Comparison of ENCODE assay signal across 24 cellular contexts in genomic region chr14:100901391-100902183, GRCh38. TPM values are rescaled to one million over a fixed set of nuclear protein-coding genes. Genes with fewer than 3 reads are reported as not detected.
A peak's percentile ranks its signal among the peaks of the same experiment; 100 is the strongest.
DNase-seq lines count a peak whose midpoint lies in the region; ATAC-seq and TF ChIP-seq lines count a peak whose summit lies in the region.
"Had no signal": no experiment of that assay in that cellular context is flagged by ENCODE, and none has a peak within 500 bp of the region (broad histone marks: within the 10 kb centered on the region; RNA-seq: fewer than 3 reads in every experiment).

No MANE protein-coding gene starts in this region.

- H3K4me3 ChIP-seq in mucosa of descending colon = no peak overlapping the region
- H3K4me3 ChIP-seq: ascending aorta, gastrocnemius medialis, thyroid gland had no signal

- peaks cover 64% of the 10 kb centered on the region for H3K27me3 Mint-ChIP-seq in WTC11 (ENCODE audit: low read depth)
- peaks cover 53% of the 10 kb centered on the region for H3K27me3 Mint-ChIP-seq in T-helper 2 cell treated with Interferon-gamma antibody and Interleukin-4, amounts not matched to agents 5 μg/mL and 100 μg/mL, for 36 hours (ENCODE audit: low read depth)

- H3K4me3 Mint-ChIP-seq in WTC11 = no peak overlapping the region
- H3K4me3 Mint-ChIP-seq in T-helper 2 cell treated with Interferon-gamma antibody and Interleukin-4, amounts not matched to agents 5 μg/mL and 100 μg/mL, for 36 hours = no peak overlapping the region
- H3K4me3 Mint-ChIP-seq: activated CD8-positive, alpha-beta T cell treated with anti-CD3 and anti-CD28 coated beads, Interleukin-2, amount 10 ng/mL, durations not matched to agents 7 days and 5 days; CD8-positive, alpha-beta T cell; stimulated activated memory B cell treated with anti-CD40 and anti-IgM and Interleukin-4, amounts not matched to agents 10 μg/mL and 1 μg/mL and 100 μg/mL, for 72 hours had no signal

- DNase-seq in Daoy (ENCODE audit: low read depth) (peak; percentile 2), WTC11 (ENCODE audit: low spot score) (peak; percentile 5), hepatic stellate cell (ENCODE audit: low spot score) (peak; percentile 2), posterior vena cava (ENCODE audit: low spot score) (peak; percentile 61), mucosa of descending colon (no peak)
- no peak for DNase-seq in T-helper 2 cell treated with Interferon-gamma antibody and Interleukin-4, amounts not matched to agents 5 μg/mL and 100 μg/mL, for 36 hours (ENCODE audit: low spot score)
- DNase-seq: activated CD4-positive, CD25-positive, alpha-beta regulatory T cell; CD8-positive, alpha-beta T cell; cerebellar nuclear complex; effector memory CD4-positive, alpha-beta T cell; gastrocnemius medialis; GF-D8; kidney; NCI-H524 treated with DMSO at 0.1 percent for 48 hours; thyroid gland had no signal

- peaks cover 19% of the 10 kb centered on the region for H3K36me3 Mint-ChIP-seq in WTC11
- no peaks in the 10 kb centered on the region for H3K36me3 Mint-ChIP-seq in T-helper 2 cell treated with Interferon-gamma antibody and Interleukin-4, amounts not matched to agents 5 μg/mL and 100 μg/mL, for 36 hours (ENCODE audit: low read depth)
- H3K36me3 Mint-ChIP-seq: activated naive CD4-positive, alpha-beta T cell treated with anti-CD3 and anti-CD28 coated beads, Interleukin-2, amount 50 U/mL, for 72 hours; CD8-positive, alpha-beta T cell had no signal

- no peak overlapping the region for H3K27ac Mint-ChIP-seq in WTC11
- H3K27ac Mint-ChIP-seq in T-helper 2 cell treated with Interferon-gamma antibody and Interleukin-4, amounts not matched to agents 5 μg/mL and 100 μg/mL, for 36 hours = no peak overlapping the region
- H3K27ac Mint-ChIP-seq: activated CD8-positive, alpha-beta T cell treated with anti-CD3 and anti-CD28 coated beads, Interleukin-2, amount 10 ng/mL, durations not matched to agents 7 days and 5 days; activated naive CD4-positive, alpha-beta T cell treated with anti-CD3 and anti-CD28 coated beads, Interleukin-2, amount 50 U/mL, for 72 hours; CD8-positive, alpha-beta T cell; stimulated activated memory B cell treated with anti-CD40 and anti-IgM and Interleukin-4, amounts not matched to agents 10 μg/mL and 1 μg/mL and 100 μg/mL, for 72 hours had no signal

- H3K4me1 ChIP-seq in mucosa of descending colon (ENCODE audit: low read depth) = peaks cover 12% of the 10 kb centered on the region
- H3K4me1 ChIP-seq: ascending aorta, gastrocnemius medialis, thyroid gland had no signal

- peaks cover 59% of the 10 kb centered on the region for H3K4me1 Mint-ChIP-seq in WTC11
- H3K4me1 Mint-ChIP-seq in T-helper 2 cell treated with Interferon-gamma antibody and Interleukin-4, amounts not matched to agents 5 μg/mL and 100 μg/mL, for 36 hours (ENCODE audit: low read depth) = no peaks in the 10 kb centered on the region
- H3K4me1 Mint-ChIP-seq: stimulated activated memory B cell treated with anti-CD40 and anti-IgM and Interleukin-4, amounts not matched to agents 10 μg/mL and 1 μg/mL and 100 μg/mL, for 72 hours had no signal

- H3K9me3 Mint-ChIP-seq in WTC11 = 0 out of 2 replicates have a peak, but pooled peaks cover 7% of the 10 kb centered on the region
- no peaks in the 10 kb centered on the region for H3K9me3 Mint-ChIP-seq in T-helper 2 cell treated with Interferon-gamma antibody and Interleukin-4, amounts not matched to agents 5 μg/mL and 100 μg/mL, for 36 hours
- H3K9me3 Mint-ChIP-seq: activated naive CD4-positive, alpha-beta T cell treated with anti-CD3 and anti-CD28 coated beads, Interleukin-2, amount 50 U/mL, for 72 hours; CD8-positive, alpha-beta T cell had no signal

- ATAC-seq in WTC11 (no peak), HG03135 (IDR thresholded peaks at IDR 0.05; ENCODE audit: unreplicated experiment) (no peak), mucosa of descending colon (no peak)
- ATAC-seq: activated CD8-positive, alpha-beta T cell treated with anti-CD3 and anti-CD28 coated beads, Interleukin-2, amount 10 ng/mL, durations not matched to agents 7 days and 5 days; CD8-positive, alpha-beta T cell; gastrocnemius medialis; stimulated activated memory B cell treated with anti-CD40 and anti-IgM and Interleukin-4, amounts not matched to agents 10 μg/mL and 1 μg/mL and 100 μg/mL, for 72 hours had no signal

- CTCF ChIA-PET in WTC11 (lab: Charles Lee) = interaction anchor here (0.7 to 5.1 kb wide), 11 partner anchors 14 to 727 kb away, joined by 3 to 35 read pairs (median 4); no protein-coding TSS in a partner anchor

- POLR2A ChIA-PET in WTC11 (lab: Charles Lee) = no interaction called here

- TF ChIP-seq CTCF in WTC11 (IDR thresholded peaks at IDR 0.05) = no peak
- TF ChIP-seq CTCF in mucosa of descending colon (IDR thresholded peaks at IDR 0.05) = no peak

- H3K36me3 ChIP-seq in mucosa of descending colon (ENCODE audit: low read depth) = no peaks in the 10 kb centered on the region
- H3K36me3 ChIP-seq: ascending aorta, gastrocnemius medialis, thyroid gland had no signal

- H3K9me3 ChIP-seq in mucosa of descending colon = no peaks in the 10 kb centered on the region
- H3K9me3 ChIP-seq: ascending aorta, gastrocnemius medialis, thyroid gland had no signal

- intact Hi-C loops in posterior vena cava (cut with DNase I) (no loop called here), mucosa of descending colon (cut with DNase I, micrococcal nuclease) (no loop called here)

TF ChIP-seq in WTC11, 78 proteins besides CTCF, POLR2A, EP300 and RAD21:
- TF ChIP-seq E2F4 (CRISPR knock-in tag; IDR thresholded peaks at IDR 0.05; ENCODE audit: borderline replicate concordance, low read depth) (no peak), HMGA2 (CRISPR knock-in tag; IDR thresholded peaks at IDR 0.05) (no peak), ZNF512 (CRISPR knock-in tag; IDR thresholded peaks at IDR 0.05; ENCODE audit: borderline replicate concordance) (no peak)

RNA-seq across cellular contexts. Expression of gene RTL1, which starts 1.9 kb away (rescaled TPM):
- total RNA-seq in Daoy (2014; rRNA removed; shearing (Covaris generic)) = not detected in 2 replicates
- total RNA-seq in WTC11 (2021) = 0.05 to 0.07 TPM in 2 of 3 replicates, not detected in the other
- not detected for total RNA-seq in posterior vena cava
- not detected for total RNA-seq in mucosa of descending colon
- total RNA-seq: activated CD8-positive, alpha-beta T cell treated with anti-CD3 and anti-CD28 coated beads, Interleukin-2, amount 10 ng/mL, durations not matched to agents 7 days and 5 days; activated naive CD4-positive, alpha-beta T cell treated with anti-CD3 and anti-CD28 coated beads, Interleukin-2, amount 50 U/mL, for 72 hours; ascending aorta; CD8-positive, alpha-beta T cell; gastrocnemius medialis; HT-29; kidney; myocyte; omental fat pad; RPMI7951; thyroid gland had no signal

Comparison
In these comparisons a context has a peak if more than half of its experiments do, and no peak if none do; other contexts are left out.
1. DNase-seq: peak in Daoy (single experiment), WTC11 (single experiment), hepatic stellate cell (single experiment) and posterior vena cava (single experiment); none in T-helper 2 cell treated with Interferon-gamma antibody and Interleukin-4, amounts not matched to agents 5 μg/mL and 100 μg/mL, for 36 hours (single experiment) and mucosa of descending colon (0 of 3).